Comparison of ENCODE assay signal across 1 cellular context in genomic region chr19:3852614-3853254, GRCh38.
TF ChIP-seq lines count a peak whose summit lies in the region.

No MANE protein-coding gene starts in this region.

TF ChIP-seq in SK-N-SH, 30 proteins besides CTCF, POLR2A, EP300 and RAD21 (continued from another document):
- TF ChIP-seq ZBTB33 (IDR thresholded peaks at IDR 0.05; ENCODE audit: borderline replicate concordance, low read depth), result no peak
